In the genomic region with DNA sequence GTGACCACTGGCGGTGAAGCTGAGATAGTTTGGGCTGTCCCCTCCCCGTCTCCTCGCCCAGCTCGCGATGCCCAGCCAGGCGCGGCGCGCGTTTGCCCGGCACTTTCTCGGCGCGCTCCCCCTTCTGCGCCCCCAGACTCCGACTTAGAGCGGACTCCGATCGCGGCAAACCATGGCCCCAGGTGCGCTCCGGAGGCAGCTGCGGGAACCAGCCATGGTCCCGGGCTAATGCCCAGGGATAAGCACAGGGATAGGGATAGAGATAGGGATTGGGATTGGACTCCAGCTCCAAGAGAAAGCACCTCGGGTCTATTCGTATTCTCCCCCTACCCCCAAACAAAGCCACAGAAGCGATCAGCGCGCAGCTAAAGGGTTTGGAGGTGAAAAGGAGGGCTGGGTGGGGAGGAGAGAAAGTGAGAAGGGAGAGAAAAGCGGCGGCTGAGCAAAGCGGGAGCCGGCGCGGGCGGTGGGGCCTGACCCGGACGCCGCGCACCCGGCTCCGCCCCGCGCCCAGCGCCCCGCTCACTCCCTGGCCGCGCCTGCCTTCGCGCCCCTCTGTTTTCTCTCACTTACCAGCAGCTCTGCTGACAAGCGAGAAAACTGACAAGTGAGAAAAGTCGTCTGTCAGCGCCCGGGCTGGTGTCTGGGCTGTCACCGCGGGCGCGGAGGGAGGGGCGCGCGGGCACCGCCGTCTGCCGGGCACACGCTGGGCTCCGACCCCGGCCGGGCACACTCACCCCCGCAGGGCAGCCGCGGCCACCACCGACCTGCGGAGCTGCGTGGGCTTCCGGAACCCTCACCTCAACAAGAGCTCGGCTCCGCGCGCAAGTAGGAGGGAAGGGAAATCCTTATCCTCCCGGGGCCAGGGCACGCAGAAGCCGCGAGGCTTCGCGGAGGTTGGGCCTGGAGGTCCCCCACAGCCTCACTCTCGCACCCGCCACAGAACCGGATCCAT, we compare ENCODE assay signal across 8 cellular contexts. TPM values are rescaled to one million over a fixed set of nuclear protein-coding genes. Genes with fewer than 3 reads are reported as not detected.
DNase-seq lines count a peak whose midpoint lies in the region; ATAC-seq and TF ChIP-seq lines count a peak whose summit lies in the region.

Gene PDE1C (minus strand): TSS at position 2 of the 955 bp plus-strand sequence.

- no peak for TF ChIP-seq CTCF in HFFc6 (IDR thresholded peaks at IDR 0.05)

- ATAC-seq in HG02571 (IDR thresholded peaks at IDR 0.05; ENCODE audit: unreplicated experiment) = no peak

- DNase-seq in HFFc6 (no peak), substantia nigra (lab: John Stamatoyannopoulos, UW) (peak in 37 of 49 donors; percentile 12 to 69 (median 49)), SHP77 treated with DMSO at 0.1 percent for 48 hours (lab: John Stamatoyannopoulos, UW) (no peak)
- no peak for DNase-seq in activated CD8-positive, alpha-beta memory T cell treated with anti-CD3 and anti-CD28 coated beads, Interleukin-2, amount 50 U/mL, for 4 hours
- DNase-seq in stimulated activated CD4-positive, alpha-beta T cell treated with anti-CD3 and anti-CD28 coated beads, Interleukin-1b, Interleukin-23, amount 100 ng/mL, for 48 hours = no peak

- H3K27me3 Mint-ChIP-seq in HFFc6 (ENCODE audit: insufficient read depth) = peaks cover 5% of the 10 kb centered on the region

- peak within 1 kb of the TSS; percentile 88 for H3K27ac ChIP-seq in cingulate gyrus (ENCODE audit: low read depth, low read length)
- H3K27ac ChIP-seq in layer of hippocampus (ENCODE audit: low read depth, low read length) = peak within 1 kb of the TSS; percentile 90
- peak within 1 kb of the TSS; percentile 97 for H3K27ac ChIP-seq in substantia nigra (ENCODE audit: low read depth, low read length, poor library complexity, severe bottlenecking)

- peak within 1 kb of the TSS; percentile 34 for H3K4me3 Mint-ChIP-seq in HFFc6

- H3K27ac Mint-ChIP-seq in HFFc6 = no peak within 1 kb of the TSS

- H3K27me3 ChIP-seq in layer of hippocampus (ENCODE audit: control insufficient read depth, insufficient read depth, low read length) = no peaks in the 10 kb centered on the region

- peaks cover 4% of the 10 kb centered on the region; the same call in 1 of the 2 replicates for H3K9me3 Mint-ChIP-seq in HFFc6

- no peaks in the 10 kb centered on the region for H3K4me1 Mint-ChIP-seq in HFFc6 (ENCODE audit: low read depth)

- no peaks in the 10 kb centered on the region for H3K36me3 Mint-ChIP-seq in HFFc6 (ENCODE audit: low read depth)

RNA-seq across cellular contexts. Expression of gene PDE1C, which starts in this region (rescaled TPM):
- total RNA-seq in HFFc6 (2021; fragmentation: NEBNext Ultra II Directional; extraction: Animal tissue kit (Norgen Biotek cat#: 25700)) = 1 to 10 TPM in 4 of 6 experiments, under 1 TPM in 2; 0.19 to 1.9 (median 1.2) TPM

Comparison
In these comparisons a context has a peak if more than half of its experiments do, and no peak if none do; other contexts are left out.
1. DNase-seq: peak in substantia nigra (37 of 49); none in HFFc6 (single experiment), activated CD8-positive, alpha-beta memory T cell treated with anti-CD3 and anti-CD28 coated beads, Interleukin-2, amount 50 U/mL, for 4 hours (single experiment), stimulated activated CD4-positive, alpha-beta T cell treated with anti-CD3 and anti-CD28 coated beads, Interleukin-1b, Interleukin-23, amount 100 ng/mL, for 48 hours (single experiment) and SHP77 treated with DMSO at 0.1 percent for 48 hours (single experiment).
2. Peak in every context shown above with its lines, with median percentiles within 50 percentile points of each other: H3K27ac ChIP-seq.